ENCODE assay signal across 8 cellular contexts in genomic region chr16:4477966-4478365, GRCh38. TPM values are rescaled to one million over a fixed set of nuclear protein-coding genes. Genes with fewer than 3 reads are reported as not detected.
DNase-seq lines count a peak whose midpoint lies in the region; ATAC-seq, FAIRE-seq and TF ChIP-seq lines count a peak whose summit lies in the region.

No MANE protein-coding gene starts in this region.

- no peak overlapping the region for H2AFZ ChIP-seq in astrocyte (ENCODE audit: low read depth, low read length)

- H3K27ac Mint-ChIP-seq in astrocyte (ENCODE audit: unreplicated experiment): peak overlapping the region; percentile 1
- peak overlapping the region in 3 of 6 donors; percentile 21 to 74 (median 71) for H3K27ac Mint-ChIP-seq in naive B cell

- no peak for ATAC-seq in naive B cell (ENCODE audit: low read depth in 2 of 2)
- no peak for ATAC-seq in left ventricle myocardium superior
- no peak for ATAC-seq in GM21367 (IDR thresholded peaks at IDR 0.05; ENCODE audit: unreplicated experiment)
- ATAC-seq in GM21737 (IDR thresholded peaks at IDR 0.05; ENCODE audit: unreplicated experiment): no peak

- peak; percentile 36 for DNase-seq in DMS153 treated with DMSO at 0.1 percent for 48 hours (lab: John Stamatoyannopoulos, UW; ENCODE audit: unreplicated experiment)
- DNase-seq in Kasumi-1 (lab: John Stamatoyannopoulos, UW): peak; percentile 7 to 34
- DNase-seq in astrocyte (ENCODE audit: low read depth): peak; percentile 62
- DNase-seq in naive B cell: no peak
- DNase-seq in testis: no peak
- DNase-seq in left ventricle myocardium superior: no peak

- H4K20me1 ChIP-seq in astrocyte (ENCODE audit: insufficient read depth, low read length): peaks cover 39% of the 10 kb centered on the region

- H3K9me3 Mint-ChIP-seq in astrocyte (ENCODE audit: unreplicated experiment) (peaks cover 3% of the 10 kb centered on the region), naive B cell (peaks cover 0 to 3% (median 0%) of the 10 kb centered on the region in 7 donors)

- H3K9me3 ChIP-seq in astrocyte (ENCODE audit: insufficient read depth, low read depth, low read length) (no peaks in the 10 kb centered on the region), testis (no peaks in the 10 kb centered on the region)

- TF ChIP-seq CTCF in astrocyte (IDR thresholded peaks at IDR 0.05; ENCODE audit: insufficient read depth, low read depth, low read length) (peak; percentile 7), testis (IDR thresholded peaks at IDR 0.05) (no peak)

- intact Hi-C loops in testis (cut with DNase I; ENCODE audit: low total_unique reads): no loop called here
- intact Hi-C loops in left ventricle myocardium superior (cut with micrococcal nuclease): no loop called here

- peaks cover 75% of the 10 kb centered on the region for H3K79me2 ChIP-seq in astrocyte (ENCODE audit: insufficient read depth, low read length)

- H3K27ac ChIP-seq in astrocyte (ENCODE audit: low read depth, low read length) (no peak overlapping the region), testis (no peak overlapping the region)

- H3K4me1 Mint-ChIP-seq in astrocyte (ENCODE audit: low read depth, unreplicated experiment): peaks cover 16% of the 10 kb centered on the region
- H3K4me1 Mint-ChIP-seq in naive B cell: peaks cover 28 to 59% (median 34%) of the 10 kb centered on the region in 3 donors

- H3K36me3 Mint-ChIP-seq in astrocyte (ENCODE audit: low read depth, unreplicated experiment) (peaks cover 2% of the 10 kb centered on the region), naive B cell (no peaks in the 10 kb centered on the region)

- H3K27me3 Mint-ChIP-seq in astrocyte (ENCODE audit: low read depth, unreplicated experiment) (no peaks in the 10 kb centered on the region), naive B cell (no peaks in the 10 kb centered on the region)

- H3K4me3 ChIP-seq in astrocyte (ENCODE audit: insufficient read depth, low read depth, low read length): peak overlapping the region; percentile 3
- no peak overlapping the region for H3K4me3 ChIP-seq in testis

- peak overlapping the region; percentile 96 for H3K4me2 ChIP-seq in astrocyte (ENCODE audit: low read length)

- H3K36me3 ChIP-seq in astrocyte (ENCODE audit: insufficient read depth, low read length) (no peaks in the 10 kb centered on the region), testis (ENCODE audit: low read depth, missing control alignments) (no peaks in the 10 kb centered on the region)

- H3K4me3 Mint-ChIP-seq in astrocyte (ENCODE audit: unreplicated experiment) (peak overlapping the region; percentile 89), naive B cell (peak overlapping the region; percentile 23 to 93 (median 89))

- H3K4me1 ChIP-seq in astrocyte (ENCODE audit: insufficient read depth, low read length) (peaks cover 22% of the 10 kb centered on the region), testis (peaks cover 15% of the 10 kb centered on the region)

- TF ChIP-seq POLR2A in testis (IDR thresholded peaks at IDR 0.05): no peak

- no peak overlapping the region for H3K9ac ChIP-seq in astrocyte (ENCODE audit: low read length)

- WGBS in testis, 2 donors: 76% methylated on average over 2 of the region's 2 CpGs

- H3K27me3 ChIP-seq in astrocyte (ENCODE audit: insufficient read depth, low read length) (no peaks in the 10 kb centered on the region), testis (no peaks in the 10 kb centered on the region)

- FAIRE-seq in astrocyte (lab: Jason Lieb, UNC): no peak

RNA-seq across cellular contexts. Expression of gene HMOX2, which starts 1.8 kb away (rescaled TPM):
- total RNA-seq in astrocyte (53.1 and 64.9 TPM in 2 replicates), testis (10 to 100 TPM; 67.3 to 92.0 TPM), left ventricle myocardium superior (121 TPM)
- polyA plus RNA-seq in naive B cell (ENCODE audit: low read depth in 6 of 6) (10 to 100 TPM; 36.9 to 49.8 (median 41.9) TPM), testis (ENCODE audit: insufficient read depth, low read depth, low replicate concordance) (216 TPM)

RNA-seq across cellular contexts. Expression of gene NMRAL1, which starts 3.5 kb away (rescaled TPM):
- total RNA-seq in astrocyte: 28.5 and 31.2 TPM in 2 replicates
- polyA plus RNA-seq in naive B cell (ENCODE audit: low read depth in 6 of 6): 10 to 100 TPM; 18.1 to 50.9 (median 31.6) TPM
- 10 to 100 TPM; 24.3 to 31.7 TPM for total RNA-seq in testis
- polyA plus RNA-seq in testis (ENCODE audit: insufficient read depth, low read depth, low replicate concordance): 27.7 TPM
- total RNA-seq in left ventricle myocardium superior: 24.7 TPM

RNA-seq across cellular contexts. Expression of gene DNAJA3, which starts 52.3 kb away (rescaled TPM):
- 36.4 and 39.8 TPM in 2 replicates for total RNA-seq in astrocyte
- 10 to 100 TPM; 42.3 to 64.2 (median 44.2) TPM for polyA plus RNA-seq in naive B cell (ENCODE audit: low read depth in 6 of 6)
- 10 to 100 TPM; 80.2 to 88.3 TPM for total RNA-seq in testis
- 56.0 TPM for polyA plus RNA-seq in testis (ENCODE audit: insufficient read depth, low read depth, low replicate concordance)
- total RNA-seq in left ventricle myocardium superior: 83.9 TPM

Comparison
In these comparisons a context has a peak if more than half of its experiments do, and no peak if none do; other contexts are left out.
1. DNase-seq: peak in DMS153 treated with DMSO at 0.1 percent for 48 hours (single experiment), Kasumi-1 (2 of 2) and astrocyte (single experiment); none in naive B cell (single experiment), testis (single experiment) and left ventricle myocardium superior (single experiment).